20 cellular contexts compared by ENCODE assay signal in the genomic region with DNA sequence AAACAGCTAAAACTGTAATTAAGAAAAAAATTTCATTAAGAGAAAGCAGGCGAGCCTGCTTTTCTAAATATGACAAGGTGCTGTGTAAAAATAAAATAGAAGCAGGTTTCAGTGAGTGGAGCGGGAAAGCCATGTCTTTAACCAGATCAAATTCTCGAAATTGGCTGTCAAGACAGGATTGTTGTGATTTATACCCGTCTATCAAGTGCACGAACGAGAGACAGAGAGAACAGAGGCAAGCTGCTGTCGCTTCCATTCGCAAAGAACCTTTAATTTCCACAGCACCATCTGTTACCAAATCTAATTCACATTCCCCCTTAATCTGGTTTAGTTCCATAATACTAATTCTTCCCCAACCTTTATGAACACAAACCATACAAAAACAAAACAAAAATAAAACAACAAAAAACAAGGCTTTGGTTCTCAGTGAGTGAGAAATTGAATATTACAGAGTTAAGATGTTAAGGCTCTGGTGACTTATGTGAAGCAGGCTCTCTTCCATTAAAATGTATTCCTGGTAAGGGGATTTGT. TPM values are rescaled to one million over a fixed set of nuclear protein-coding genes. Genes with fewer than 3 reads are reported as not detected.
DNase-seq lines count a peak whose midpoint lies in the region; ATAC-seq and TF ChIP-seq lines count a peak whose summit lies in the region.
"Had no signal": no experiment of that assay in that cellular context is flagged by ENCODE, and none has a peak within 500 bp of the region (broad histone marks: within the 10 kb centered on the region; RNA-seq: fewer than 3 reads in every experiment).

No MANE protein-coding gene starts in this region.

- no peaks in the 10 kb centered on the region for H3K27me3 ChIP-seq in BE2C
- H3K27me3 ChIP-seq in endocrine pancreas (ENCODE audit: control insufficient read depth, insufficient read depth, low read length), result no peaks in the 10 kb centered on the region
- no peaks in the 10 kb centered on the region for H3K27me3 ChIP-seq in mammary epithelial cell (ENCODE audit: insufficient read depth, low read length)

- no peak overlapping the region for H3K27ac ChIP-seq in mammary epithelial cell (ENCODE audit: insufficient read depth, low read depth, low read length)

- H3K4me1 ChIP-seq in BE2C (peaks cover 52% of the 10 kb centered on the region), endocrine pancreas (ENCODE audit: control insufficient read depth, insufficient read depth, low read length) (peaks cover 22% of the 10 kb centered on the region), mammary epithelial cell (ENCODE audit: insufficient read depth, low read length) (no peaks in the 10 kb centered on the region)

- no peaks in the 10 kb centered on the region for H3K79me2 ChIP-seq in mammary epithelial cell (ENCODE audit: insufficient read depth, low read length)

- BruUV-seq in mammary epithelial cell (replicated peaks; lab: Mats Ljungman, UMichigan), result no TSS peak

- ATAC-seq in GM18909 (IDR thresholded peaks at IDR 0.05; ENCODE audit: poor library complexity, unreplicated experiment), result no peak
- ATAC-seq in HG02884 (IDR thresholded peaks at IDR 0.05; ENCODE audit: unreplicated experiment), result no peak
- ATAC-seq: GM12878, HCT116 had no signal

- intact Hi-C loops in mammary epithelial cell (cut with micrococcal nuclease), result no loop called here

- H4K20me1 ChIP-seq in mammary epithelial cell (ENCODE audit: insufficient read depth, low read length), result no peaks in the 10 kb centered on the region

- H3K9ac ChIP-seq in endocrine pancreas (ENCODE audit: control insufficient read depth, insufficient read depth, low read length) (no peak overlapping the region), mammary epithelial cell (ENCODE audit: insufficient read depth, low read length) (no peak overlapping the region)

- H3K4me3 ChIP-seq in BE2C (ENCODE audit: low read depth, low read length) (peak overlapping the region; percentile 19), endocrine pancreas (ENCODE audit: control insufficient read depth, insufficient read depth, low read length) (peak overlapping the region; percentile 12), mammary epithelial cell (replicated peaks in 1 of 3; ENCODE audit: insufficient read depth in 1 of 3, low read depth in 2 of 3, low read length in 3 of 3) (no peak overlapping the region)
- H3K4me3 ChIP-seq: GM12878, GM23338 had no signal

- no peak overlapping the region for H3K4me2 ChIP-seq in mammary epithelial cell (ENCODE audit: insufficient read depth, low read depth, low read length)

- H3K9me3 ChIP-seq in BE2C, result no peaks in the 10 kb centered on the region
- H3K9me3 ChIP-seq in endocrine pancreas (ENCODE audit: control insufficient read depth, low read length), result no peaks in the 10 kb centered on the region
- H3K9me3 ChIP-seq in mammary epithelial cell (replicated peaks; ENCODE audit: insufficient read depth, low read length), result no peaks in the 10 kb centered on the region

- H3K36me3 ChIP-seq in BE2C (peaks cover 39% of the 10 kb centered on the region), endocrine pancreas (ENCODE audit: control insufficient read depth, insufficient read depth, low read length) (no peaks in the 10 kb centered on the region), mammary epithelial cell (ENCODE audit: insufficient read depth, low read length) (no peaks in the 10 kb centered on the region)

- WGBS in mammary epithelial cell (ENCODE audit: low coverage, missing lambda C conversion rate), result 69% methylated on average over 8 of the region's 8 CpGs

- TF ChIP-seq CTCF in BE2C (IDR thresholded peaks at IDR 0.05; ENCODE audit: low read depth, low read length), result no peak
- no peak for TF ChIP-seq CTCF in mammary epithelial cell (conservative IDR thresholded peaks at IDR 0.05 in 1 of 2, IDR thresholded peaks at IDR 0.05 in 1 of 2; ENCODE audit: extremely low read depth in 1 of 2, insufficient read depth in 1 of 2, low read depth in 1 of 2, low read length in 2 of 2)

- DNase-seq in BE2C (peak; percentile 28), NCI-H1694 treated with DMSO at 0.1 percent for 48 hours (lab: John Stamatoyannopoulos, UW) (peak; percentile 91), NCI-H69 (lab: John Stamatoyannopoulos, UW) (peak; percentile 78), mammary epithelial cell (no peak), HUDEP-2 (lab: John Stamatoyannopoulos, UW; ENCODE audit: unreplicated experiment in 76 of 76) (no peak)
- DNase-seq: 8988T; Calu3; CD4-positive, alpha-beta memory T cell; GDM1; KBM-7; NCI-H146; NCI-H2107; NCI-H526; SW 1271 had no signal

- CTCF ChIA-PET in mammary epithelial cell (lab: Charles Lee; ENCODE audit: low non-redundant PET), result no interaction called here

- no peak overlapping the region for H2AFZ ChIP-seq in mammary epithelial cell (ENCODE audit: low read depth, low read length)

- dilution Hi-C loops in mammary epithelial cell (cut with HindIII; ENCODE audit: low sequenced_read_pairs), result no loop called here

- in situ Hi-C loops in mammary epithelial cell (cut with MboI; ENCODE audit: low sequenced_read_pairs in 2 of 2), result no loop called here

RNA-seq across cellular contexts. Expression of gene ESRRG, which starts 35.0 kb away (rescaled TPM):
- 51.9 TPM for polyA plus RNA-seq in BE2C (2012; ENCODE audit: insufficient read depth, insufficient read length, low read depth)
- under 1 TPM; 0.17 to 0.40 TPM for total RNA-seq in mammary epithelial cell
- 0.09 TPM for polyA plus RNA-seq in mammary epithelial cell
- polyA minus RNA-seq in mammary epithelial cell, result not detected
- total RNA-seq: CD4-positive, alpha-beta memory T cell; GM12878 had no signal
- polyA plus RNA-seq: CD4-positive, alpha-beta memory T cell had no signal

Comparison
In these comparisons a context has a peak if more than half of its experiments do, and no peak if none do; other contexts are left out.
1. DNase-seq: peak in BE2C (single experiment), NCI-H1694 treated with DMSO at 0.1 percent for 48 hours (single experiment) and NCI-H69 (single experiment); none in mammary epithelial cell (single experiment) and HUDEP-2 (0 of 76).
2. H3K4me3 ChIP-seq: peak in BE2C (single experiment) and endocrine pancreas (single experiment); none in mammary epithelial cell (0 of 3).